In genomic region chr12:106583578-106584103, GRCh38 we compare ENCODE assay signal across 9 cellular contexts. TPM values are rescaled to one million over a fixed set of nuclear protein-coding genes. Genes with fewer than 3 reads are reported as not detected.
DNase-seq lines count a peak whose midpoint lies in the region; ATAC-seq and TF ChIP-seq lines count a peak whose summit lies in the region.
"Had no signal": no experiment of that assay in that cellular context is flagged by ENCODE, and none has a peak within 500 bp of the region (broad histone marks: within the 10 kb centered on the region; RNA-seq: fewer than 3 reads in every experiment).

No MANE protein-coding gene starts in this region.

- peaks cover 83% of the 10 kb centered on the region for H3K27me3 ChIP-seq in SK-N-SH (ENCODE audit: insufficient read depth)
- peaks cover 42 to 100% (median 99%) of the 10 kb centered on the region in 3 donors for H3K27me3 ChIP-seq in sigmoid colon

- H3K36me3 ChIP-seq in SK-N-SH (replicated peaks in 1 of 2; ENCODE audit: control insufficient read depth in 1 of 2, insufficient read depth in 2 of 2, low read length in 1 of 2) (no peaks in the 10 kb centered on the region), sigmoid colon (no peaks in the 10 kb centered on the region)
- H3K36me3 ChIP-seq: right lobe of liver had no signal

- no peak for TF ChIP-seq EP300 in SK-N-SH (IDR thresholded peaks at IDR 0.05; ENCODE audit: borderline replicate concordance in 1 of 2, low read depth in 1 of 2, low read length in 1 of 2)
- TF ChIP-seq EP300 in sigmoid colon (IDR thresholded peaks at IDR 0.05): no peak

- peak overlapping the region; percentile 4 for H3K4me3 ChIP-seq in GM12875 (ENCODE audit: low read depth, low read length)
- H3K4me3 ChIP-seq in SK-N-SH (ENCODE audit: low read depth in 2 of 2, low read length in 1 of 2): peak overlapping the region; percentile 30 to 58; a peak in 3 of 4 replicates
- no peak overlapping the region for H3K4me3 ChIP-seq in fibroblast of mammary gland (ENCODE audit: control insufficient read depth, low read depth, low read length)
- H3K4me3 ChIP-seq in sigmoid colon: peak overlapping the region in 3 of 4 donors; percentile 19 to 41 (median 38)
- H3K4me3 ChIP-seq: right lobe of liver had no signal

- no peak for TF ChIP-seq POLR2A in sigmoid colon (IDR thresholded peaks at IDR 0.05)

- no peak overlapping the region for H2AFZ ChIP-seq in SK-N-SH (ENCODE audit: low read depth)

- no peak for TF ChIP-seq RAD21 in SK-N-SH (IDR thresholded peaks at IDR 0.05; ENCODE audit: low read length)

- H3K79me2 ChIP-seq in SK-N-SH (ENCODE audit: insufficient read depth): no peaks in the 10 kb centered on the region

- H4K20me1 ChIP-seq in SK-N-SH (ENCODE audit: insufficient read depth): no peaks in the 10 kb centered on the region

- intact Hi-C loops in sigmoid colon (cut with DNase I): no loop called here

- under 1% methylated on average over 26 of the region's 50 CpGs for WGBS in SK-N-SH (ENCODE audit: low lambda C conversion rate)
- 2 to 3% methylated on average over 50 of the region's 50 CpGs for WGBS in sigmoid colon, 2 donors

- no peak overlapping the region for H3K9ac ChIP-seq in SK-N-SH

- TF ChIP-seq CTCF in GM12875 (IDR thresholded peaks at IDR 0.05; ENCODE audit: borderline replicate concordance, insufficient read depth, low read depth, low read length) (no peak), SK-N-SH (IDR thresholded peaks at IDR 0.05) (no peak), fibroblast of mammary gland (conservative IDR thresholded peaks at IDR 0.05; ENCODE audit: control insufficient read depth, insufficient read depth, low read depth, low read length) (no peak), sigmoid colon (IDR thresholded peaks at IDR 0.05) (no peak), GM20000 (IDR thresholded peaks at IDR 0.05; ENCODE audit: extremely low read depth, missing control alignments) (no peak)

- H3F3A ChIP-seq in SK-N-SH (replicated peaks; ENCODE audit: insufficient read depth): no peaks in the 10 kb centered on the region

- H3K4me2 ChIP-seq in SK-N-SH: peak overlapping the region; percentile 84

- H3K4me1 ChIP-seq in SK-N-SH (ENCODE audit: control insufficient read depth in 1 of 2, insufficient read depth in 2 of 2, low read depth in 1 of 2, low read length in 1 of 2) (no peaks in the 10 kb centered on the region; a peak in 1 of 4 replicates), sigmoid colon (peaks cover 0 to 68% (median 56%) of the 10 kb centered on the region in 4 donors)

- H3K27ac ChIP-seq in SK-N-SH (ENCODE audit: low read depth in 2 of 2, low read length in 1 of 2): no peak overlapping the region
- H3K27ac ChIP-seq in sigmoid colon: no peak overlapping the region
- H3K27ac ChIP-seq: right lobe of liver had no signal

- no peak for ATAC-seq in GM18873 (IDR thresholded peaks at IDR 0.05; ENCODE audit: low FRiP score, unreplicated experiment)

- CTCF ChIA-PET in SK-N-SH (lab: Yijun Ruan, JAX): interaction anchor here (0.8 to 1.1 kb wide), 3 partner anchors 8 to 335 kb away, joined by 3 read pairs; no protein-coding TSS in a partner anchor

- peak; percentile 61 for DNase-seq in SK-N-SH
- DNase-seq in fibroblast of mammary gland (ENCODE audit: low read depth): peak; percentile 25
- DNase-seq in sigmoid colon: no peak
- no peak for DNase-seq in GM20000 (ENCODE audit: low spot score)
- no peak for DNase-seq in OCI-M1 (lab: John Stamatoyannopoulos, UW)
- DNase-seq in NCI-H2171 (lab: John Stamatoyannopoulos, UW): no peak
- DNase-seq: right lobe of liver had no signal

- H3K9me2 ChIP-seq in SK-N-SH: no peaks in the 10 kb centered on the region

- POLR2A ChIA-PET in SK-N-SH (lab: Yijun Ruan, JAX): interaction anchor here (0.6 kb wide), 1 partner anchor 1533 kb away, joined by 3 read pairs; no protein-coding TSS in a partner anchor

- H3K9me3 ChIP-seq in SK-N-SH (no peaks in the 10 kb centered on the region), sigmoid colon (no peaks in the 10 kb centered on the region)
- H3K9me3 ChIP-seq: right lobe of liver had no signal

TF ChIP-seq in SK-N-SH, 30 proteins besides CTCF, POLR2A, EP300 and RAD21:
- no peak for TF ChIP-seq USF2 (IDR thresholded peaks at IDR 0.05; ENCODE audit: borderline replicate concordance, low read depth, low read length)

RNA-seq across cellular contexts. Expression of gene RFX4, which starts 0.8 kb away (rescaled TPM):
- polyA plus RNA-seq in SK-N-SH (2012; rRNA removed) (not detected in 2 replicates), sigmoid colon (under 1 TPM in 1 of 3 donors, not detected in 2; 0.01 TPM)
- not detected in 2 replicates for polyA plus RNA-seq in SK-N-SH (2012; cell fraction: cytosol; rRNA removed)
- not detected in 2 replicates for polyA plus RNA-seq in SK-N-SH (2012; cell fraction: nucleus; rRNA removed)
- total RNA-seq in sigmoid colon: not detected
- total RNA-seq: right lobe of liver had no signal

Comparison
In these comparisons a context has a peak if more than half of its experiments do, and no peak if none do; other contexts are left out.
1. DNase-seq: peak in SK-N-SH (single experiment) and fibroblast of mammary gland (single experiment); none in sigmoid colon (single experiment), GM20000 (single experiment), OCI-M1 (single experiment) and NCI-H2171 (single experiment).